ENCODE assay signal across 9 cellular contexts in genomic region chr14:73761621-73762355, GRCh38. TPM values are rescaled to one million over a fixed set of nuclear protein-coding genes. Genes with fewer than 3 reads are reported as not detected.
DNase-seq lines count a peak whose midpoint lies in the region; ATAC-seq and TF ChIP-seq lines count a peak whose summit lies in the region.
"Had no signal": no experiment of that assay in that cellular context is flagged by ENCODE, and none has a peak within 500 bp of the region (broad histone marks: within the 10 kb centered on the region; RNA-seq: fewer than 3 reads in every experiment).

No MANE protein-coding gene starts in this region.

- H2AFZ ChIP-seq in Karpas-422 (ENCODE audit: low read length): no peak overlapping the region

- peak overlapping the region; percentile 83 for H3K4me2 ChIP-seq in Karpas-422 (ENCODE audit: low read depth, low read length, poor library complexity, severe bottlenecking)

- peaks cover 87% of the 10 kb centered on the region for H3K79me2 ChIP-seq in Karpas-422 (ENCODE audit: low read length)

- no peak for TF ChIP-seq CTCF in Calu3 (IDR thresholded peaks at IDR 0.05; ENCODE audit: unreplicated experiment)
- no peak for TF ChIP-seq CTCF in chondrocyte (IDR thresholded peaks at IDR 0.05)
- TF ChIP-seq CTCF in prostate gland (IDR thresholded peaks at IDR 0.05): no peak

- no peak for ATAC-seq in GM19463 (IDR thresholded peaks at IDR 0.05; ENCODE audit: unreplicated experiment)

- H3K9ac ChIP-seq in Karpas-422 (ENCODE audit: low read length): peak overlapping the region; percentile 93

- peak overlapping the region; percentile 89 for H3K27ac ChIP-seq in Karpas-422 (ENCODE audit: low read length)
- peak overlapping the region; percentile 89 to 95 for H3K27ac ChIP-seq in prostate gland

- H3K9me3 ChIP-seq in Karpas-422 (ENCODE audit: low read length) (no peaks in the 10 kb centered on the region), prostate gland (no peaks in the 10 kb centered on the region)

- WGBS in prostate gland: 26% methylated on average over 2 of the region's 2 CpGs

- no peaks in the 10 kb centered on the region for H3K27me3 Mint-ChIP-seq in Calu3 (ENCODE audit: unreplicated experiment)
- no peaks in the 10 kb centered on the region for H3K27me3 Mint-ChIP-seq in chondrocyte (ENCODE audit: low read depth)

- H3K9me3 Mint-ChIP-seq in Calu3 (ENCODE audit: low read depth, unreplicated experiment) (no peaks in the 10 kb centered on the region), chondrocyte (ENCODE audit: low read depth) (no peaks in the 10 kb centered on the region)

- H3K27me3 ChIP-seq in Karpas-422 (ENCODE audit: low read length): no peaks in the 10 kb centered on the region
- no peaks in the 10 kb centered on the region for H3K27me3 ChIP-seq in prostate gland (replicated peaks; ENCODE audit: insufficient read depth)

- BruUV-seq in Calu3 (replicated peaks; lab: Mats Ljungman, UMichigan): no TSS peak

- H3K9me2 ChIP-seq in Karpas-422 (replicated peaks; ENCODE audit: insufficient read depth, low read length): no peaks in the 10 kb centered on the region

- H3K36me3 ChIP-seq in Karpas-422 (ENCODE audit: insufficient read depth, low read length) (no peaks in the 10 kb centered on the region), prostate gland (no peaks in the 10 kb centered on the region)

- intact Hi-C loops in Calu3 (cut with micrococcal nuclease; ENCODE audit: unreplicated experiment) (no loop called here), prostate gland (cut with DNase I) (loop anchor here (2.0 kb wide), 1 partner anchor 23 kb away; no protein-coding TSS in a partner anchor)

- no peak for DNase-seq in Calu3
- DNase-seq in Karpas-422: peak; percentile 71
- no peak for DNase-seq in chondrocyte (ENCODE audit: low spot score)
- DNase-seq in prostate gland (ENCODE audit: low spot score): no peak
- no peak for DNase-seq in germinal center (ENCODE audit: low spot score)
- DNase-seq in AG08396 (ENCODE audit: low spot score): no peak
- no peak for DNase-seq in T1000 (lab: John Stamatoyannopoulos, UW)
- DNase-seq: effector CD4-positive, alpha-beta T cell had no signal

- H3K4me1 ChIP-seq in Karpas-422 (ENCODE audit: low read length) (peaks cover 88% of the 10 kb centered on the region), prostate gland (replicated peaks) (peaks cover 54% of the 10 kb centered on the region)

- H3K4me3 Mint-ChIP-seq in Calu3 (ENCODE audit: low read depth, unreplicated experiment) (peak overlapping the region; percentile 8), chondrocyte (ENCODE audit: unreplicated experiment) (no peak overlapping the region)

- CTCF ChIA-PET in Calu3 (lab: Charles Lee): interaction anchor here (1.0 kb wide), 2 partner anchors 11 to 20 kb away, joined by 3 to 5 read pairs; no protein-coding TSS in a partner anchor

- peaks cover 72% of the 10 kb centered on the region for H3K4me1 Mint-ChIP-seq in Calu3 (ENCODE audit: low read depth, unreplicated experiment)
- peaks cover 64% of the 10 kb centered on the region for H3K4me1 Mint-ChIP-seq in chondrocyte (ENCODE audit: low read depth)

- H3K36me3 Mint-ChIP-seq in Calu3 (ENCODE audit: insufficient read depth, unreplicated experiment) (peaks cover 31% of the 10 kb centered on the region), chondrocyte (ENCODE audit: low read depth) (no peaks in the 10 kb centered on the region)

- peak overlapping the region; percentile 82 for H3K4me3 ChIP-seq in Karpas-422 (ENCODE audit: low read length)
- no peak overlapping the region for H3K4me3 ChIP-seq in prostate gland

- TF ChIP-seq POLR2A in prostate gland (IDR thresholded peaks at IDR 0.05): no peak

- H3K27ac Mint-ChIP-seq in Calu3 (ENCODE audit: unreplicated experiment) (peak overlapping the region; percentile 20), chondrocyte (ENCODE audit: unreplicated experiment) (peak overlapping the region; percentile 27)

- peaks cover 11% of the 10 kb centered on the region; the same call in 1 of the 2 replicates for H4K20me1 ChIP-seq in Karpas-422 (ENCODE audit: insufficient read depth, low read depth, low read length)

RNA-seq across cellular contexts. Expression of gene PNMA1, which starts 47.6 kb away (rescaled TPM):
- 37.2 and 37.9 TPM in 2 replicates for total RNA-seq in Calu3 (2022)
- 7.4 and 7.7 TPM in 2 replicates for total RNA-seq in Karpas-422 (2014; rRNA removed; shearing (Covaris generic); ENCODE audit: low replicate concordance)
- 72.0 to 85.2 TPM (median 72.1 TPM) in 3 replicates for total RNA-seq in chondrocyte
- 10 to 100 TPM; 18.6 to 62.7 TPM for total RNA-seq in prostate gland
